Comparison of ENCODE assay signal across 8 cellular contexts in genomic region chr4:183100827-183101226, GRCh38. TPM values are rescaled to one million over a fixed set of nuclear protein-coding genes. Genes with fewer than 3 reads are reported as not detected.
DNase-seq lines count a peak whose midpoint lies in the region; ATAC-seq and TF ChIP-seq lines count a peak whose summit lies in the region.

No MANE protein-coding gene starts in this region.

- H3K4me3 ChIP-seq in iPS-18c (ENCODE audit: insufficient read depth, low read depth, low read length): peak overlapping the region; percentile 4

- intact Hi-C loops in activated CD4-positive, alpha-beta T cell treated with anti-CD3 and anti-CD28 coated beads, Interleukin-2, amount 10 ng/mL, durations not matched to agents 24 days and 14 days (cut with micrococcal nuclease): no loop called here

- peaks cover 3% of the 10 kb centered on the region for H3K4me1 Mint-ChIP-seq in activated CD4-positive, alpha-beta T cell treated with anti-CD3 and anti-CD28 coated beads, Interleukin-2, amount 10 ng/mL, durations not matched to agents 24 days and 14 days
- peaks cover 8% of the 10 kb centered on the region for H3K4me1 Mint-ChIP-seq in T-helper 17 cell
- H3K4me1 Mint-ChIP-seq in stimulated activated effector memory CD8-positive, alpha-beta T cell treated with anti-CD3 and anti-CD28 coated beads, Interleukin-12 subunit alpha, Interleukin-12 subunit beta, amount 100 ng/mL, for 72 hours: peaks cover 6% of the 10 kb centered on the region

- H3K4me3 Mint-ChIP-seq in activated CD4-positive, alpha-beta T cell treated with anti-CD3 and anti-CD28 coated beads, Interleukin-2, amount 10 ng/mL, durations not matched to agents 24 days and 14 days: peak overlapping the region; percentile 19
- peak overlapping the region; percentile 36 for H3K4me3 Mint-ChIP-seq in T-helper 17 cell
- peak overlapping the region; percentile 32 for H3K4me3 Mint-ChIP-seq in stimulated activated effector memory CD8-positive, alpha-beta T cell treated with anti-CD3 and anti-CD28 coated beads, Interleukin-12 subunit alpha, Interleukin-12 subunit beta, amount 100 ng/mL, for 72 hours

- no peak for ATAC-seq in T-helper 17 cell
- ATAC-seq in stimulated activated effector memory CD8-positive, alpha-beta T cell treated with anti-CD3 and anti-CD28 coated beads, Interleukin-12 subunit alpha, Interleukin-12 subunit beta, amount 100 ng/mL, for 72 hours: no peak
- no peak for ATAC-seq in activated CD4-positive, CD25-positive, alpha-beta regulatory T cell treated with anti-CD3 and anti-CD28 coated beads, Interleukin-2, amount 50 U/mL, for 24 hours

- no peaks in the 10 kb centered on the region for H3K9me3 Mint-ChIP-seq in activated CD4-positive, alpha-beta T cell treated with anti-CD3 and anti-CD28 coated beads, Interleukin-2, amount 10 ng/mL, durations not matched to agents 24 days and 14 days
- no peaks in the 10 kb centered on the region for H3K9me3 Mint-ChIP-seq in stimulated activated effector memory CD8-positive, alpha-beta T cell treated with anti-CD3 and anti-CD28 coated beads, Interleukin-12 subunit alpha, Interleukin-12 subunit beta, amount 100 ng/mL, for 72 hours

- H3K9me3 ChIP-seq in T-helper 17 cell (ENCODE audit: control insufficient read depth, low read length, poor library complexity, severe bottlenecking): no peaks in the 10 kb centered on the region
- no peaks in the 10 kb centered on the region for H3K9me3 ChIP-seq in iPS-18c (ENCODE audit: control insufficient read depth, insufficient read depth, low read length)

- no peak for DNase-seq in activated CD4-positive, alpha-beta T cell treated with anti-CD3 and anti-CD28 coated beads, Interleukin-2, amount 10 ng/mL, durations not matched to agents 24 days and 14 days
- no peak for DNase-seq in activated CD4-positive, alpha-beta T cell treated with anti-CD3 and anti-CD28 coated beads for 4 hours
- no peak for DNase-seq in T-helper 17 cell
- DNase-seq in stimulated activated effector memory CD8-positive, alpha-beta T cell treated with anti-CD3 and anti-CD28 coated beads, Interleukin-12 subunit alpha, Interleukin-12 subunit beta, amount 100 ng/mL, for 72 hours (ENCODE audit: low spot score in 2 of 2): no peak
- DNase-seq in GM10266 (ENCODE audit: extremely low spot score): no peak
- DNase-seq in DMS114 treated with DMSO at 0.1 percent for 48 hours (lab: John Stamatoyannopoulos, UW; ENCODE audit: unreplicated experiment): no peak

- peaks cover 48% of the 10 kb centered on the region for H3K27me3 Mint-ChIP-seq in activated CD4-positive, alpha-beta T cell treated with anti-CD3 and anti-CD28 coated beads, Interleukin-2, amount 10 ng/mL, durations not matched to agents 24 days and 14 days
- H3K27me3 Mint-ChIP-seq in T-helper 17 cell: peaks cover 6% of the 10 kb centered on the region

- H3K27ac Mint-ChIP-seq in activated CD4-positive, alpha-beta T cell treated with anti-CD3 and anti-CD28 coated beads, Interleukin-2, amount 10 ng/mL, durations not matched to agents 24 days and 14 days: no peak overlapping the region
- H3K27ac Mint-ChIP-seq in T-helper 17 cell: no peak overlapping the region
- no peak overlapping the region for H3K27ac Mint-ChIP-seq in stimulated activated effector memory CD8-positive, alpha-beta T cell treated with anti-CD3 and anti-CD28 coated beads, Interleukin-12 subunit alpha, Interleukin-12 subunit beta, amount 100 ng/mL, for 72 hours

- H3K36me3 Mint-ChIP-seq in activated CD4-positive, alpha-beta T cell treated with anti-CD3 and anti-CD28 coated beads, Interleukin-2, amount 10 ng/mL, durations not matched to agents 24 days and 14 days (ENCODE audit: low read depth): peaks cover 5% of the 10 kb centered on the region
- no peaks in the 10 kb centered on the region for H3K36me3 Mint-ChIP-seq in T-helper 17 cell (ENCODE audit: low read depth)
- H3K36me3 Mint-ChIP-seq in stimulated activated effector memory CD8-positive, alpha-beta T cell treated with anti-CD3 and anti-CD28 coated beads, Interleukin-12 subunit alpha, Interleukin-12 subunit beta, amount 100 ng/mL, for 72 hours: no peaks in the 10 kb centered on the region

- no peak for TF ChIP-seq CTCF in GM10266 (IDR thresholded peaks at IDR 0.05; ENCODE audit: control insufficient read depth, insufficient read depth, low read depth, missing control alignments)

RNA-seq across cellular contexts. Expression of gene WWC2, which starts 1.8 kb away (rescaled TPM):
- total RNA-seq in activated CD4-positive, alpha-beta T cell treated with anti-CD3 and anti-CD28 coated beads, Interleukin-2, amount 10 ng/mL, durations not matched to agents 24 days and 14 days: 0.40 and 0.45 TPM in 2 replicates
- total RNA-seq in T-helper 17 cell: 1 to 10 TPM; 5.8 to 6.3 TPM
